23 cellular contexts compared by ENCODE assay signal in the genomic region with DNA sequence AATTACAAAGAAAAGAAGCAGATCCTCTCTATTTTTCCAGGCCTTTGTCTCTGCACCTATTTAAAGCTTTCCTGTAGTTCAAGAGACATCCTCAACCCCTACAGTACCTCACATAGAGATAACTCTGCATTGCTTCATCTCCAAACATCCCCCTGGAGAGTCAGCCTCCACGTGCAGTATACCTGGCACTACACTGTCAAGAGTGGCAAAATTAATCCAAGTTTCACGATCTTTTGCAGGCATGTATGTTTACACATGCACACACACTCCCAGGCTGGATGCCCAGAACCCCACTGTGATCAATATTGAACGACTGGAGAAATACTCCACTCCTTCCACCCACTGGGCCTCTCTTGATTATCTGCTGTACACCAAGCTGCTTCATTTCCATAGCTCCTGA.
"Had no signal": no experiment of that assay in that cellular context is flagged by ENCODE, and none has a peak within 500 bp of the region (broad histone marks: within the 10 kb centered on the region; RNA-seq: fewer than 3 reads in every experiment).

No MANE protein-coding gene starts in this region.

- H3K36me3 Mint-ChIP-seq: activated CD4-positive, alpha-beta memory T cell treated with anti-CD3 and anti-CD28 coated beads for 36 hours; activated naive CD8-positive, alpha-beta T cell had no signal

- H3K36me3 ChIP-seq: brain microvascular endothelial cell had no signal

- ATAC-seq: activated T-cell treated with anti-CD3 and anti-CD28 coated beads, Interleukin-2, amount 50 U/mL, for 4 hours; activated T-helper 17 cell treated with anti-CD3 and anti-CD28 coated beads, Interleukin-2, amount 50 U/mL, for 72 hours had no signal

- DNase-seq: activated B cell treated with CpG ODN at 0.5 μM for 24 hours; activated CD4-positive, alpha-beta memory T cell treated with anti-CD3 and anti-CD28 coated beads for 36 hours; activated CD4-positive, alpha-beta T cell treated with anti-CD3 and anti-CD28 coated beads for 1 hour; activated CD4-positive, alpha-beta T cell treated with anti-CD3 and anti-CD28 coated beads, Interleukin-2, amount 10 ng/mL, durations not matched to agents 24 days and 14 days; activated CD8-positive, alpha-beta memory T cell treated with anti-CD3 and anti-CD28 coated beads for 24 hours; activated gamma-delta T cell; activated naive CD4-positive, alpha-beta T cell treated with anti-CD3 and anti-CD28 coated beads for 36 hours; activated T-cell treated with anti-CD3 and anti-CD28 coated beads, Interleukin-2, amount 50 U/mL, for 4 hours; amygdala; brain microvascular endothelial cell; Kasumi-1; KBM-7; NCI-H1417; NCI-H1930; NCI-H2171; NCI-H2227 treated with DMSO at 0.1 percent for 48 hours; NCI-H526; NCI-H82; SIG-M5; T-helper 2 cell; T1000 had no signal

- H3K4me1 Mint-ChIP-seq: activated B cell treated with CpG ODN at 0.5 μM for 24 hours; activated CD4-positive, alpha-beta T cell treated with anti-CD3 and anti-CD28 coated beads, Interleukin-2, amount 10 ng/mL, durations not matched to agents 24 days and 14 days; activated T-helper 17 cell treated with anti-CD3 and anti-CD28 coated beads, Interleukin-2, amount 50 U/mL, for 72 hours had no signal

- H3K4me3 Mint-ChIP-seq: activated B cell treated with CpG ODN at 0.5 μM for 24 hours; activated CD4-positive, alpha-beta memory T cell treated with anti-CD3 and anti-CD28 coated beads for 36 hours; activated CD4-positive, alpha-beta T cell treated with anti-CD3 and anti-CD28 coated beads, Interleukin-2, amount 10 ng/mL, durations not matched to agents 24 days and 14 days; activated naive CD4-positive, alpha-beta T cell treated with anti-CD3 and anti-CD28 coated beads for 36 hours; activated naive CD8-positive, alpha-beta T cell; activated T-cell treated with anti-CD3 and anti-CD28 coated beads, Interleukin-2, amount 50 U/mL, for 4 hours; activated T-helper 17 cell treated with anti-CD3 and anti-CD28 coated beads, Interleukin-2, amount 50 U/mL, for 72 hours had no signal

- H3K27ac ChIP-seq: brain microvascular endothelial cell had no signal

- H3K27ac Mint-ChIP-seq: activated B cell treated with CpG ODN at 0.5 μM for 24 hours; activated CD4-positive, alpha-beta memory T cell treated with anti-CD3 and anti-CD28 coated beads for 36 hours; activated CD4-positive, alpha-beta T cell treated with anti-CD3 and anti-CD28 coated beads, Interleukin-2, amount 10 ng/mL, durations not matched to agents 24 days and 14 days; activated naive CD4-positive, alpha-beta T cell treated with anti-CD3 and anti-CD28 coated beads for 36 hours; activated naive CD8-positive, alpha-beta T cell; activated T-helper 17 cell treated with anti-CD3 and anti-CD28 coated beads, Interleukin-2, amount 50 U/mL, for 72 hours had no signal

- H3K9me3 Mint-ChIP-seq: activated B cell treated with CpG ODN at 0.5 μM for 24 hours; activated CD4-positive, alpha-beta memory T cell treated with anti-CD3 and anti-CD28 coated beads for 36 hours; activated CD4-positive, alpha-beta T cell treated with anti-CD3 and anti-CD28 coated beads, Interleukin-2, amount 10 ng/mL, durations not matched to agents 24 days and 14 days; activated naive CD4-positive, alpha-beta T cell treated with anti-CD3 and anti-CD28 coated beads for 36 hours; activated T-cell treated with anti-CD3 and anti-CD28 coated beads, Interleukin-2, amount 50 U/mL, for 4 hours; activated T-helper 17 cell treated with anti-CD3 and anti-CD28 coated beads, Interleukin-2, amount 50 U/mL, for 72 hours had no signal
